In the genomic region with DNA sequence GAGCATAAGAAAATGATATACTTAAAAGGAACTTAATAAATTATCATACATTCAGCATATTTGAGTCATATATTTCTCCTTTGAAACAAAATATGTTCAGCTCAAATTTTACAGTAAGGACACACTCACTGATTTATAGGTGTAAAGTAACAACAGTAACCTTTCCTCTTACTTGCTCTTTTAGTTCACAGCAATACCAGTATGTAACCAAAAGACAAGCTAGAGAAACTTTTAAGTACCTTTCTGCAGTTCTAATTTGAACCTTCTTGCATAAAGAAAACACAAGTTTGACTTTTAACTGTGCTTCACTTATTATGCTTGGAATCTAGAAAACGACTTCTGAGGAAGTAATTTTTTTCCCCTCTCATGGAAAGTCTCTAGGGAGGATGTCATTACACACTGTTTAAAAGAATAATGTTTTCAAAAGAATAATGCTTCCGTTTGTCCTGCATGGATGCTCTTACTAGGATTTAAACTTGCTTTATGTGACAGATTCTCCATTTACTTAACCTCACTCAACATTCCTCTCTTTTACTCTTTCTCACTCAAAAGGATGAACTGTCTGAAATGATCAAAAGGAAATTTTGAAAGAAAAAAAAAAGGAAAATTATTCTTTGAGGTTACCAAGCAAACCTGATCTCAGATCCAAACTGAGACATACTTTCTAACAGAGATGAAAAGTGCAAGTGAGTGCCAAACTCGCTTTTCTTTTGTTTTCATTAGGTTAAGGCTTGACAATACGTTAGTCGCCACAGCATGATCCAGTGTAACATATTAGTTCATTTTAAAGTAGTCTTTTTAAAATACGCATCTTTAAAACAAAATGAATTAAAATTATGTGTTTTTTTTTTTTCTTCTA, we compare ENCODE assay signal across 21 cellular contexts. TPM values are rescaled to one million over a fixed set of nuclear protein-coding genes. Genes with fewer than 3 reads are reported as not detected.
A peak's percentile ranks its signal among the peaks of the same experiment; 100 is the strongest.
DNase-seq lines count a peak whose midpoint lies in the region; TF ChIP-seq lines count a peak whose summit lies in the region.
"Had no signal": no experiment of that assay in that cellular context is flagged by ENCODE, and none has a peak within 500 bp of the region (broad histone marks: within the 10 kb centered on the region; RNA-seq: fewer than 3 reads in every experiment).

No MANE protein-coding gene starts in this region.

- TF ChIP-seq CTCF in MCF 10A (IDR thresholded peaks at IDR 0.05; ENCODE audit: unreplicated experiment) (no peak), mammary epithelial cell (conservative IDR thresholded peaks at IDR 0.05 in 1 of 2, IDR thresholded peaks at IDR 0.05 in 1 of 2; ENCODE audit: extremely low read depth in 1 of 2, insufficient read depth in 1 of 2, low read depth in 1 of 2, low read length in 2 of 2) (no peak), cardiac fibroblast (IDR thresholded peaks at IDR 0.05; ENCODE audit: low read depth, low read length) (no peak), type B pancreatic cell (conservative IDR thresholded peaks at IDR 0.05) (no peak)

- H3K36me3 Mint-ChIP-seq in MCF 10A (ENCODE audit: insufficient read depth, unreplicated experiment): peaks cover 44% of the 10 kb centered on the region
- H3K36me3 Mint-ChIP-seq in type B pancreatic cell: peaks cover 10% of the 10 kb centered on the region
- H3K36me3 Mint-ChIP-seq: activated naive CD8-positive, alpha-beta T cell had no signal

- peaks cover 19% of the 10 kb centered on the region for H3K36me3 ChIP-seq in mammary epithelial cell (ENCODE audit: insufficient read depth, low read length)
- H3K36me3 ChIP-seq: neutrophil, WERI-Rb-1 had no signal

- H3K4me3 Mint-ChIP-seq in MCF 10A (ENCODE audit: unreplicated experiment) (no peak overlapping the region), type B pancreatic cell (peak overlapping the region; percentile 29)
- H3K4me3 Mint-ChIP-seq: activated naive CD8-positive, alpha-beta T cell; activated T-helper 17 cell treated with anti-CD3 and anti-CD28 coated beads, Interleukin-2, amount 50 U/mL, for 72 hours; effector memory CD8-positive, alpha-beta T cell had no signal

- H3K79me2 ChIP-seq in mammary epithelial cell (ENCODE audit: insufficient read depth, low read length): no peaks in the 10 kb centered on the region

- H3K9me3 ChIP-seq in mammary epithelial cell (replicated peaks; ENCODE audit: insufficient read depth, low read length): no peaks in the 10 kb centered on the region
- H3K9me3 ChIP-seq: heart right ventricle, neutrophil had no signal

- H3K27ac Mint-ChIP-seq in MCF 10A (ENCODE audit: low read depth, unreplicated experiment) (peak overlapping the region; percentile 42), type B pancreatic cell (no peak overlapping the region)
- H3K27ac Mint-ChIP-seq: activated naive CD8-positive, alpha-beta T cell; activated T-helper 17 cell treated with anti-CD3 and anti-CD28 coated beads, Interleukin-2, amount 50 U/mL, for 72 hours; effector memory CD8-positive, alpha-beta T cell had no signal

- no peak overlapping the region for H3K9ac ChIP-seq in mammary epithelial cell (ENCODE audit: insufficient read depth, low read length)

- H3K4me1 Mint-ChIP-seq in MCF 10A (ENCODE audit: insufficient read depth, unreplicated experiment): peaks cover 2% of the 10 kb centered on the region
- peaks cover 38% of the 10 kb centered on the region for H3K4me1 Mint-ChIP-seq in type B pancreatic cell (ENCODE audit: unreplicated experiment)
- H3K4me1 Mint-ChIP-seq: activated T-helper 17 cell treated with anti-CD3 and anti-CD28 coated beads, Interleukin-2, amount 50 U/mL, for 72 hours had no signal

- intact Hi-C loops in MCF 10A (cut with micrococcal nuclease): no loop called here
- intact Hi-C loops in mammary epithelial cell (cut with micrococcal nuclease): no loop called here

- H3K4me2 ChIP-seq in mammary epithelial cell (ENCODE audit: insufficient read depth, low read depth, low read length): no peak overlapping the region

- H3K9me3 Mint-ChIP-seq in MCF 10A (ENCODE audit: unreplicated experiment) (no peaks in the 10 kb centered on the region), type B pancreatic cell (no peaks in the 10 kb centered on the region)
- H3K9me3 Mint-ChIP-seq: activated T-helper 17 cell treated with anti-CD3 and anti-CD28 coated beads, Interleukin-2, amount 50 U/mL, for 72 hours; effector memory CD8-positive, alpha-beta T cell had no signal

- H3K4me3 ChIP-seq in mammary epithelial cell (replicated peaks in 1 of 3; ENCODE audit: insufficient read depth in 1 of 3, low read depth in 2 of 3, low read length in 3 of 3): no peak overlapping the region
- H3K4me3 ChIP-seq in cardiac fibroblast (replicated peaks in 1 of 2; ENCODE audit: low read depth in 2 of 2, low read length in 2 of 2): no peak overlapping the region
- H3K4me3 ChIP-seq: heart right ventricle had no signal

- WGBS in mammary epithelial cell (ENCODE audit: low coverage, missing lambda C conversion rate): 54% methylated on average over 6 of the region's 6 CpGs

- dilution Hi-C loops in mammary epithelial cell (cut with HindIII; ENCODE audit: low sequenced_read_pairs): no loop called here

- H3K27me3 ChIP-seq in mammary epithelial cell (ENCODE audit: insufficient read depth, low read length): no peaks in the 10 kb centered on the region
- H3K27me3 ChIP-seq: heart right ventricle, neutrophil had no signal

- no TSS peak for BruUV-seq in MCF 10A (replicated peaks; lab: Mats Ljungman, UMichigan)
- no TSS peak for BruUV-seq in mammary epithelial cell (replicated peaks; lab: Mats Ljungman, UMichigan)

- DNase-seq in MCF 10A (ENCODE audit: unreplicated experiment) (no peak), mammary epithelial cell (no peak), cardiac fibroblast (ENCODE audit: low read depth in 2 of 2) (peak; percentile 26 to 54), myocyte (ENCODE audit: low read depth) (peak; percentile 30), type B pancreatic cell (ENCODE audit: extremely low spot score, unreplicated experiment) (no peak), NCI-H2196 (lab: John Stamatoyannopoulos, UW; ENCODE audit: unreplicated experiment) (no peak), glomerular visceral epithelial cell (ENCODE audit: extremely low spot score) (no peak), germinal center (ENCODE audit: low spot score) (no peak)
- DNase-seq: activated CD4-positive, alpha-beta T cell treated with anti-CD3 and anti-CD28 coated beads, Interleukin-2, amount 50 U/mL, for 1 hour; activated CD8-positive, alpha-beta memory T cell treated with anti-CD3 and anti-CD28 coated beads, Interleukin-2, amount 50 U/mL, for 4 hours; AML-193; effector memory CD8-positive, alpha-beta T cell; heart right ventricle; NCI-H1436 treated with DMSO at 0.1 percent for 48 hours; NCI-H526; retina; WERI-Rb-1 had no signal

- no peaks in the 10 kb centered on the region for H3K4me1 ChIP-seq in mammary epithelial cell (ENCODE audit: insufficient read depth, low read length)

- H3K27me3 Mint-ChIP-seq in MCF 10A (ENCODE audit: insufficient read depth, unreplicated experiment) (no peaks in the 10 kb centered on the region), type B pancreatic cell (no peaks in the 10 kb centered on the region)
- H3K27me3 Mint-ChIP-seq: activated T-helper 17 cell treated with anti-CD3 and anti-CD28 coated beads, Interleukin-2, amount 50 U/mL, for 72 hours had no signal

- CTCF ChIA-PET in MCF 10A (lab: Yijun Ruan, JAX) (interaction anchor here (0.6 to 2.1 kb wide), 2 partner anchors 15 to 116 kb away, joined by 5 read pairs; no protein-coding TSS in a partner anchor), mammary epithelial cell (lab: Charles Lee; ENCODE audit: low non-redundant PET) (no interaction called here)

- no peaks in the 10 kb centered on the region for H4K20me1 ChIP-seq in mammary epithelial cell (ENCODE audit: insufficient read depth, low read length)

- H3K27ac ChIP-seq in mammary epithelial cell (ENCODE audit: insufficient read depth, low read depth, low read length): no peak overlapping the region
- H3K27ac ChIP-seq: 22Rv1, heart right ventricle, neutrophil, WERI-Rb-1 had no signal

- POLR2A ChIA-PET in MCF 10A (lab: Yijun Ruan, JAX): interaction anchor here (1.0 kb wide), 1 partner anchor 160 kb away, joined by 3 read pairs; a partner anchor contains a TSS

- in situ Hi-C loops in mammary epithelial cell (cut with MboI; ENCODE audit: low sequenced_read_pairs in 2 of 2): loop anchor here in 1 of 2 donors (25.0 kb wide), 1 partner anchor 98 kb away; a partner anchor contains a TSS

- no peak overlapping the region for H2AFZ ChIP-seq in mammary epithelial cell (ENCODE audit: low read depth, low read length)

RNA-seq across cellular contexts. Expression of a gene that starts 22.4 kb away (rescaled TPM):
- total RNA-seq in MCF 10A (2022) (not detected in 2 replicates), mammary epithelial cell (under 1 TPM; 0.66 to 0.67 TPM), myocyte (0.31 TPM in 1 of 2 replicates, not detected in the other), type B pancreatic cell (ENCODE audit: low replicate concordance) (0.99 and 1.6 TPM in 2 replicates)
- 0.61 TPM for polyA plus RNA-seq in mammary epithelial cell
- not detected for polyA minus RNA-seq in mammary epithelial cell
- polyA plus RNA-seq in myocyte (2012): 1.7 TPM

Comparison
In these comparisons a context has a peak if more than half of its experiments do, and no peak if none do; other contexts are left out.
1. DNase-seq: peak in cardiac fibroblast (2 of 2) and myocyte (single experiment); none in MCF 10A (single experiment), mammary epithelial cell (single experiment), type B pancreatic cell (single experiment), NCI-H2196 (single experiment), glomerular visceral epithelial cell (single experiment) and germinal center (single experiment).